Comparison of ENCODE assay signal across 21 cellular contexts in genomic region chr16:7614022-7614795, GRCh38.
"Had no signal": no experiment of that assay in that cellular context is flagged by ENCODE, and none has a peak within 500 bp of the region (broad histone marks: within the 10 kb centered on the region; RNA-seq: fewer than 3 reads in every experiment).

No MANE protein-coding gene starts in this region.

- H3K4me3 ChIP-seq: body of pancreas, Peyer's patch had no signal

- H3K36me3 ChIP-seq: Peyer's patch had no signal

- H3K27me3 ChIP-seq: body of pancreas, Peyer's patch had no signal

- H3K4me1 ChIP-seq: body of pancreas, Peyer's patch had no signal

- DNase-seq: activated CD4-positive, alpha-beta T cell treated with anti-CD3 and anti-CD28 coated beads, Interleukin-2, amount 10 ng/mL, durations not matched to agents 24 days and 14 days; activated CD4-positive, alpha-beta T cell treated with anti-CD3 and anti-CD28 coated beads, Interleukin-2, amount 50 U/mL, for 48 hours; activated CD4-positive, CD25-positive, alpha-beta regulatory T cell treated with anti-CD3 and anti-CD28 coated beads, Interleukin-2, amount 50 U/mL, for 72 hours; activated CD8-positive, alpha-beta memory T cell treated with anti-CD3 and anti-CD28 coated beads, Interleukin-2, amount 10 ng/mL, durations not matched to agents 7 days and 5 days; activated effector memory CD4-positive, alpha-beta T cell treated with Interleukin-2 at 50 U/mL for 16 hours; activated naive CD4-positive, alpha-beta T cell; activated T-cell treated with anti-CD3 and anti-CD28 coated beads, Interleukin-2, amount 50 U/mL, for 24 hours; aorta; body of pancreas; KG1; NCI-H1048; NCI-H146; NCI-H187 treated with DMSO at 0.1 percent for 48 hours; NCI-H2081 treated with DMSO at 0.1 percent for 48 hours; NCI-H2227 treated with DMSO at 0.1 percent for 48 hours; NCI-H69; NK-92 treated with Interleukin-12 subunit alpha and Interleukin-12 subunit beta, amount 100 ng/mL, for 24 hours; Peyer's patch; SHP77 treated with DMSO at 0.1 percent for 48 hours; T-helper 17 cell; T-helper 9 cell had no signal

- H3K27ac ChIP-seq: body of pancreas, Peyer's patch had no signal

- H3K9me3 ChIP-seq: body of pancreas, Peyer's patch had no signal
